In genomic region chr10:132330486-132330833, GRCh38 we compare ENCODE assay signal across 8 cellular contexts. TPM values are rescaled to one million over a fixed set of nuclear protein-coding genes. Genes with fewer than 3 reads are reported as not detected.
A peak's percentile ranks its signal among the peaks of the same experiment; 100 is the strongest.
DNase-seq lines count a peak whose midpoint lies in the region; ATAC-seq and TF ChIP-seq lines count a peak whose summit lies in the region.

No MANE protein-coding gene starts in this region.

- no peaks in the 10 kb centered on the region for H3K27me3 ChIP-seq in left ventricle myocardium inferior (ENCODE audit: low read depth)
- no peaks in the 10 kb centered on the region for H3K27me3 ChIP-seq in adipocyte (replicated peaks; ENCODE audit: control insufficient read depth, insufficient read depth, low read length)
- no peaks in the 10 kb centered on the region for H3K27me3 ChIP-seq in lower lobe of right lung (ENCODE audit: low read depth)
- H3K27me3 ChIP-seq in upper lobe of left lung, result no peaks in the 10 kb centered on the region

- peak overlapping the region; percentile 25 for H3K27ac ChIP-seq in left ventricle myocardium inferior (replicated peaks)
- peak overlapping the region; percentile 28 for H3K27ac ChIP-seq in lower lobe of right lung
- peak overlapping the region; percentile 13 to 92 (median 55) for H3K27ac ChIP-seq in upper lobe of left lung

- WGBS in upper lobe of left lung, 2 donors, result 82 to 86% methylated on average over 8 of the region's 8 CpGs

- no peak for TF ChIP-seq POLR2A in upper lobe of left lung (IDR thresholded peaks at IDR 0.05)

- TF ChIP-seq EP300 in upper lobe of left lung (IDR thresholded peaks at IDR 0.05), result no peak

- intact Hi-C loops in left ventricle myocardium inferior (cut with micrococcal nuclease) (no loop called here), cardiac septum (cut with DNase I) (loop anchor here (2.0 kb wide), 1 partner anchor 22 kb away; no protein-coding TSS in a partner anchor), lower lobe of right lung (cut with DNase I) (no loop called here)

- H3K4me1 ChIP-seq in left ventricle myocardium inferior, result peaks cover 48% of the 10 kb centered on the region
- peaks cover 54% of the 10 kb centered on the region for H3K4me1 ChIP-seq in adipocyte (ENCODE audit: control insufficient read depth, insufficient read depth, low read length)
- H3K4me1 ChIP-seq in lower lobe of right lung, result peaks cover 43% of the 10 kb centered on the region
- H3K4me1 ChIP-seq in upper lobe of left lung, result peaks cover 21 to 43% (median 27%) of the 10 kb centered on the region in 4 donors

- DNase-seq in left ventricle myocardium inferior, result no peak
- DNase-seq in cardiac septum (ENCODE audit: low spot score), result no peak
- DNase-seq in adipocyte (ENCODE audit: low read depth), result no peak
- no peak for DNase-seq in lower lobe of right lung
- DNase-seq in upper lobe of left lung, result no peak

- no peak for ATAC-seq in lower lobe of right lung
- no peak for ATAC-seq in upper lobe of left lung (ENCODE audit: low FRiP score in 2 of 2)
- no peak for ATAC-seq in GM21786 (IDR thresholded peaks at IDR 0.05; ENCODE audit: unreplicated experiment)
- ATAC-seq in GM19463 (IDR thresholded peaks at IDR 0.05; ENCODE audit: unreplicated experiment), result no peak
- ATAC-seq in GM18517 (IDR thresholded peaks at IDR 0.05; ENCODE audit: unreplicated experiment), result no peak

- TF ChIP-seq CTCF in left ventricle myocardium inferior (IDR thresholded peaks at IDR 0.05; ENCODE audit: borderline replicate concordance), result no peak
- TF ChIP-seq CTCF in lower lobe of right lung (IDR thresholded peaks at IDR 0.05), result no peak
- no peak for TF ChIP-seq CTCF in upper lobe of left lung (IDR thresholded peaks at IDR 0.05)

- peak overlapping the region; percentile 97 for H3K4me3 ChIP-seq in left ventricle myocardium inferior
- H3K4me3 ChIP-seq in adipocyte (ENCODE audit: low read length), result peak overlapping the region; percentile 91
- H3K4me3 ChIP-seq in lower lobe of right lung, result peak overlapping the region; percentile 91
- peak overlapping the region in 3 of 4 donors; percentile 65 to 82 (median 82) for H3K4me3 ChIP-seq in upper lobe of left lung

- H3K36me3 ChIP-seq in left ventricle myocardium inferior, result no peaks in the 10 kb centered on the region
- peaks cover 11% of the 10 kb centered on the region for H3K36me3 ChIP-seq in adipocyte (ENCODE audit: control insufficient read depth, insufficient read depth, low read length, severe bottlenecking)
- no peaks in the 10 kb centered on the region for H3K36me3 ChIP-seq in lower lobe of right lung
- no peaks in the 10 kb centered on the region for H3K36me3 ChIP-seq in upper lobe of left lung

- H3K9ac ChIP-seq in adipocyte (ENCODE audit: low read length), result peak overlapping the region; percentile 93

- H3K9me3 ChIP-seq in left ventricle myocardium inferior (replicated peaks) (no peaks in the 10 kb centered on the region), adipocyte (ENCODE audit: control insufficient read depth, low read length) (no peaks in the 10 kb centered on the region), lower lobe of right lung (no peaks in the 10 kb centered on the region), upper lobe of left lung (no peaks in the 10 kb centered on the region)

RNA-seq across cellular contexts. Expression of gene LRRC27, which starts 1.5 kb away (rescaled TPM):
- total RNA-seq in left ventricle myocardium inferior (3.8 TPM), cardiac septum (3.8 TPM), lower lobe of right lung (15.5 TPM), upper lobe of left lung (100 to 1,000 TPM in 1 of 6 donors, 10 to 100 TPM in 3, 1 to 10 TPM in 2; 7.4 to 110 (median 15.1) TPM)

RNA-seq across cellular contexts. Expression of gene STK32C, which starts 22.7 kb away (rescaled TPM):
- total RNA-seq in left ventricle myocardium inferior, result 4.4 TPM
- total RNA-seq in cardiac septum, result 5.9 TPM
- total RNA-seq in lower lobe of right lung, result 14.1 TPM
- 10 to 100 TPM in 4 of 6 donors, 1 to 10 TPM in 2; 4.8 to 18.3 (median 15.6) TPM for total RNA-seq in upper lobe of left lung
